Comparison of ENCODE assay signal across 18 cellular contexts in the genomic region with DNA sequence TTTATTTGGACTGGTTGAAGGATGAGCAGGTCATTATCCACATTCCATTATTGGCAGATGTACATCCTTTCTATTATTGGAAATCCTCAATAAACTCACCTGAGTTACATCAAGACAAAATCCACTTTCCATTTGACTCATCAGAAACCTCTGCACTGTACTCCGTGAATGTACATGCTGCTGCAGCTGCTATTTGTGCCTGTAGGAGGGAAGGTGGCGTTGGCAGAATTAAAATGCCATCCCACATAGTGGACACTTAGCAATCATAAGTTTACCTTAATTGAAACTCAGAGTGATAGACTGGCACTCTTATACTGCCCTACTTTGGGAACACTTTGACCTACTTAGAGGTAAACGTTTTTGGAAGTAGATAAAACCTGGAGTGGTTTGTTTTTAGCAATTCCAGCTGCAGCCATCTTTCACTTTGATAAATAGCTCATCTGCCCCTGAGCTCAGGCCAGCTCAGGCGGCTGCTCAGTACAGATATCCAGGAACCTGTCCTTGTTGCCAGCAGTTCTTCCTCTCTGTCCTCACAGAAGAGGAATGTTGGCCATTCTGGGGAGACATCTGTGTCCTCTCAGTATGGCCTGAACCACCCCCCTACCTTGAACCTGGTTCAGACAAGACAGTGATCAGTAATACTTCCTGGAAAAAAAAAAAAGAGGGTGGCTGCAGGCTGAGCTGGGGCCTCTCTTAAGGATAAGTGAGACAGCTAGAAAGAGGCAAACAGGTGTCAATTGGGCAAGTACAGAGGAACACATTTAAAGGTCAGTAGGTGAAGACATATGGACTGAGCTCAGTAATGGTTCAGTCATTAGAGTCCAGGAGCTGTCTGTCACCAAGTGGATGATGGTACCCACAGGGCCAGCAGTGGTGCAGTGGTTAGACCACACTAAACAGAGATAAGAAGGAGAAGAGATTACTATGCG.
DNase-seq lines count a peak whose midpoint lies in the region; ATAC-seq and TF ChIP-seq lines count a peak whose summit lies in the region.
"Had no signal": no experiment of that assay in that cellular context is flagged by ENCODE, and none has a peak within 500 bp of the region (broad histone marks: within the 10 kb centered on the region; RNA-seq: fewer than 3 reads in every experiment).

No MANE protein-coding gene starts in this region.

- peaks cover 0 to 16% (median 5%) of the 10 kb centered on the region in 12 donors for H3K4me1 ChIP-seq in heart left ventricle
- H3K4me1 ChIP-seq in Caco-2: peaks cover 6% of the 10 kb centered on the region

- H3K4me1 Mint-ChIP-seq in stimulated activated naive B cell treated with anti-CD40 and anti-IgM and Interleukin-4, amounts not matched to agents 10 μg/mL and 1 μg/mL and 100 μg/mL, for 72 hours: peaks cover 17 to 30% of the 10 kb centered on the region in 2 donors
- H3K4me1 Mint-ChIP-seq in Caco-2 (ENCODE audit: low read depth, unreplicated experiment): peaks cover 13% of the 10 kb centered on the region

- POLR2A ChIA-PET in Caco-2 (lab: Charles Lee): interaction anchor here (0.6 kb wide), 1 partner anchor 236 kb away, joined by 8 read pairs; no protein-coding TSS in a partner anchor

- peak overlapping the region; percentile 79 for H3K27ac Mint-ChIP-seq in stimulated activated naive B cell treated with anti-CD40 and anti-IgM and Interleukin-4, amounts not matched to agents 10 μg/mL and 1 μg/mL and 100 μg/mL, for 72 hours
- no peak overlapping the region for H3K27ac Mint-ChIP-seq in Caco-2 (ENCODE audit: unreplicated experiment)
- H3K27ac Mint-ChIP-seq: activated CD4-positive, alpha-beta memory T cell treated with anti-CD3 and anti-CD28 coated beads, Interleukin-2, amount 10 ng/mL, durations not matched to agents 7 days and 5 days; activated T-helper 1 cell treated with anti-CD3 and anti-CD28 coated beads, Interleukin-12 subunit alpha, Interleukin-12 subunit beta, Interleukin-2, Interleukin-4 antibody, amounts not matched to agents 30 ng/mL and 10 ng/mL and 1 ng/mL, durations not matched to agents 14 hours and 24 hours and 36 hours; mesothelial cell of epicardium had no signal

- TF ChIP-seq POLR2A in heart left ventricle (IDR thresholded peaks at IDR 0.05): no peak

- H3K4me3 Mint-ChIP-seq in stimulated activated naive B cell treated with anti-CD40 and anti-IgM and Interleukin-4, amounts not matched to agents 10 μg/mL and 1 μg/mL and 100 μg/mL, for 72 hours: peak overlapping the region in 1 of 2 donors; percentile 1
- H3K4me3 Mint-ChIP-seq in Caco-2 (ENCODE audit: unreplicated experiment): no peak overlapping the region
- H3K4me3 Mint-ChIP-seq: activated CD4-positive, alpha-beta memory T cell treated with anti-CD3 and anti-CD28 coated beads, Interleukin-2, amount 10 ng/mL, durations not matched to agents 7 days and 5 days; activated T-helper 1 cell treated with anti-CD3 and anti-CD28 coated beads, Interleukin-12 subunit alpha, Interleukin-12 subunit beta, Interleukin-2, Interleukin-4 antibody, amounts not matched to agents 30 ng/mL and 10 ng/mL and 1 ng/mL, durations not matched to agents 14 hours and 24 hours and 36 hours; mesothelial cell of epicardium had no signal

- H3K4me3 ChIP-seq in heart left ventricle (no peak overlapping the region), Caco-2 (ENCODE audit: low read depth, low read length) (no peak overlapping the region)

- H3K27ac ChIP-seq in heart left ventricle: peak overlapping the region in 3 of 12 donors; percentile 18 to 24 (median 21)
- H3K27ac ChIP-seq: C4-2B had no signal

- CTCF ChIA-PET in Caco-2 (lab: Charles Lee): interaction anchor here (0.6 kb wide), 1 partner anchor 16 kb away, joined by 3 read pairs; no protein-coding TSS in a partner anchor

- intact Hi-C loops in heart left ventricle (cut with DNase I): loop anchor here in 1 of 10 donors (10.0 kb wide), 1 partner anchor 328 kb away; no protein-coding TSS in a partner anchor
- intact Hi-C loops in Caco-2 (cut with micrococcal nuclease; ENCODE audit: unreplicated experiment): no loop called here

- DNase-seq in heart left ventricle: no peak
- DNase-seq in stimulated activated naive B cell treated with anti-CD40 and anti-IgM and Interleukin-4, amounts not matched to agents 10 μg/mL and 1 μg/mL and 100 μg/mL, for 72 hours: no peak
- no peak for DNase-seq in Caco-2
- DNase-seq in anterior cingulate cortex (lab: John Stamatoyannopoulos, UW): no peak
- DNase-seq: activated CD4-positive, alpha-beta memory T cell treated with anti-CD3 and anti-CD28 coated beads, Interleukin-2, amount 10 ng/mL, durations not matched to agents 7 days and 5 days; DND-41; foreskin melanocyte; NCI-H187 treated with DMSO at 0.1 percent for 48 hours; NCI-H510A treated with DMSO at 0.1 percent for 48 hours; nucleus accumbens; stimulated activated naive CD4-positive, alpha-beta T cell treated with Interleukin-2 at 50 U/mL for 16 hours had no signal

- H3K36me3 ChIP-seq in heart left ventricle (no peaks in the 10 kb centered on the region), Caco-2 (ENCODE audit: control insufficient read depth, insufficient read depth, low read length) (no peaks in the 10 kb centered on the region)

- no peaks in the 10 kb centered on the region for H3K36me3 Mint-ChIP-seq in stimulated activated naive B cell treated with anti-CD40 and anti-IgM and Interleukin-4, amounts not matched to agents 10 μg/mL and 1 μg/mL and 100 μg/mL, for 72 hours
- no peaks in the 10 kb centered on the region for H3K36me3 Mint-ChIP-seq in Caco-2 (ENCODE audit: insufficient read depth, unreplicated experiment)
- H3K36me3 Mint-ChIP-seq: mesothelial cell of epicardium had no signal

- H3K9me3 Mint-ChIP-seq in stimulated activated naive B cell treated with anti-CD40 and anti-IgM and Interleukin-4, amounts not matched to agents 10 μg/mL and 1 μg/mL and 100 μg/mL, for 72 hours: no peaks in the 10 kb centered on the region
- H3K9me3 Mint-ChIP-seq in Caco-2 (ENCODE audit: unreplicated experiment): no peaks in the 10 kb centered on the region
- H3K9me3 Mint-ChIP-seq: activated CD4-positive, alpha-beta memory T cell treated with anti-CD3 and anti-CD28 coated beads, Interleukin-2, amount 10 ng/mL, durations not matched to agents 7 days and 5 days; activated T-helper 1 cell treated with anti-CD3 and anti-CD28 coated beads, Interleukin-12 subunit alpha, Interleukin-12 subunit beta, Interleukin-2, Interleukin-4 antibody, amounts not matched to agents 30 ng/mL and 10 ng/mL and 1 ng/mL, durations not matched to agents 14 hours and 24 hours and 36 hours; mesothelial cell of epicardium had no signal

- no peaks in the 10 kb centered on the region for H3K27me3 ChIP-seq in heart left ventricle
- no peaks in the 10 kb centered on the region for H3K27me3 ChIP-seq in Caco-2 (replicated peaks; ENCODE audit: control insufficient read depth, insufficient read depth, low read length)

- H3K27me3 Mint-ChIP-seq in stimulated activated naive B cell treated with anti-CD40 and anti-IgM and Interleukin-4, amounts not matched to agents 10 μg/mL and 1 μg/mL and 100 μg/mL, for 72 hours: peaks cover 10 to 15% of the 10 kb centered on the region in 2 donors
- H3K27me3 Mint-ChIP-seq in Caco-2 (ENCODE audit: insufficient read depth, unreplicated experiment): no peaks in the 10 kb centered on the region

- WGBS in heart left ventricle, 4 donors: 42 to 54% (median 50%) methylated on average over 5 of the region's 5 CpGs

- peak; percentile 58 for ATAC-seq in GM18868 (IDR thresholded peaks at IDR 0.05; ENCODE audit: unreplicated experiment)
- ATAC-seq in HG03159 (IDR thresholded peaks at IDR 0.05; ENCODE audit: unreplicated experiment): peak; percentile 58
- ATAC-seq in heart left ventricle: peak; percentile 70 to 81 (median 74)
- peak; percentile 55 for ATAC-seq in stimulated activated naive B cell treated with anti-CD40 and anti-IgM and Interleukin-4, amounts not matched to agents 10 μg/mL and 1 μg/mL and 100 μg/mL, for 72 hours (replicated peaks)
- ATAC-seq in GM21528 (IDR thresholded peaks at IDR 0.05; ENCODE audit: low FRiP score, unreplicated experiment): no peak
- ATAC-seq: Panc1 had no signal

- no TSS peak for BruUV-seq in Caco-2 (replicated peaks; lab: Mats Ljungman, UMichigan)

- TF ChIP-seq CTCF in heart left ventricle (IDR thresholded peaks at IDR 0.05): peak in 8 of 12 donors; percentile 7 to 40 (median 24)
- TF ChIP-seq CTCF in Caco-2 (IDR thresholded peaks at IDR 0.05; ENCODE audit: insufficient read depth in 1 of 2, low read depth in 1 of 2, low read length in 1 of 2, severe bottlenecking in 1 of 2, unreplicated experiment in 1 of 2): no peak

- H3K9me3 ChIP-seq in heart left ventricle (no peaks in the 10 kb centered on the region), Caco-2 (no peaks in the 10 kb centered on the region)

Comparison
In these comparisons a context has a peak if more than half of its experiments do, and no peak if none do; other contexts are left out.
1. CTCF ChIP-seq: peak in heart left ventricle (8 of 12); none in Caco-2 (0 of 2).